Comparison of ENCODE assay signal across 21 cellular contexts in the genomic region with DNA sequence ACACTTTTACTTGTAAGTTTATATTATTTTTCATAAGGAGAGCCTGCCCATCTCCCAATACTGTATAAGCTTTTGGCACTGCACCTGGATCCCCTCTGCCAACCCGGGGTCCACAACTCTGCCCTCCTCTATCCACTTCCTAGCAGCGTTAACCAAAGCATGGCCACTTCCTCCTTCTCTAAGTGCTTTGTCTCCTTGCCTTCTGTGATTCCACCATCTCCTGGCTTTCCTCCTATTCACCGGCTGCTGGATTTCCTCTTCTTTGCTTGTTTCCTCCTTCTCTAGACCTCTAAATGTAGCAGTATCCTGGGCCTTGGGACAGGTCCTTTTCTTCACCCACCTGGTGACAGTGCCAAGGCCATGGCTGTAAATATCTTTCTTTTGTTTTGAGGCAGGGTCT. TPM values are rescaled to one million over a fixed set of nuclear protein-coding genes. Genes with fewer than 3 reads are reported as not detected.
"Had no signal": no experiment of that assay in that cellular context is flagged by ENCODE, and none has a peak within 500 bp of the region (broad histone marks: within the 10 kb centered on the region; RNA-seq: fewer than 3 reads in every experiment).

No MANE protein-coding gene starts in this region.

- H3K36me3 Mint-ChIP-seq: activated CD4-positive, alpha-beta memory T cell treated with anti-CD3 and anti-CD28 coated beads for 36 hours; activated naive CD8-positive, alpha-beta T cell had no signal

- H3K9me3 Mint-ChIP-seq: activated CD4-positive, alpha-beta memory T cell treated with anti-CD3 and anti-CD28 coated beads for 36 hours; activated CD4-positive, alpha-beta T cell treated with anti-CD3 and anti-CD28 coated beads, Interleukin-2, amount 10 ng/mL, durations not matched to agents 7 days and 5 days; activated T-cell treated with anti-CD3 and anti-CD28 coated beads, Interleukin-2, amount 50 U/mL, for 4 hours had no signal

- DNase-seq: activated CD4-positive, alpha-beta memory T cell treated with anti-CD3 and anti-CD28 coated beads for 36 hours; activated CD4-positive, alpha-beta T cell treated with anti-CD3 and anti-CD28 coated beads, Interleukin-2, amount 10 ng/mL, durations not matched to agents 7 days and 5 days; activated CD4-positive, CD25-positive, alpha-beta regulatory T cell; activated CD8-positive, alpha-beta memory T cell treated with anti-CD3 and anti-CD28 coated beads for 24 hours; activated effector memory CD4-positive, alpha-beta T cell treated with anti-CD3 and anti-CD28 coated beads, Interleukin-2, amount 50 U/mL, for 16 hours; activated naive CD4-positive, alpha-beta T cell treated with Interleukin-2 at 50 U/mL for 16 hours; activated T-cell treated with anti-CD3 and anti-CD28 coated beads, Interleukin-2, amount 50 U/mL, for 4 hours; brain microvascular endothelial cell; NCI-H1105; NCI-H1436; NCI-H1694 treated with DMSO at 0.1 percent for 48 hours; NCI-H2029 treated with DMSO at 0.1 percent for 48 hours; NCI-H510A treated with DMSO at 0.1 percent for 48 hours; NCI-H69; NK-92 treated with Interleukin-12 subunit alpha and Interleukin-12 subunit beta, amount 100 ng/mL, for 24 hours; Peyer's patch; Right ventricle myocardium superior; T-helper 1 cell had no signal

- H3K4me3 Mint-ChIP-seq: activated CD4-positive, alpha-beta memory T cell treated with anti-CD3 and anti-CD28 coated beads for 36 hours; activated CD4-positive, alpha-beta T cell treated with anti-CD3 and anti-CD28 coated beads, Interleukin-2, amount 10 ng/mL, durations not matched to agents 7 days and 5 days; activated naive CD8-positive, alpha-beta T cell; activated T-cell treated with anti-CD3 and anti-CD28 coated beads, Interleukin-2, amount 50 U/mL, for 4 hours had no signal

- H3K27ac Mint-ChIP-seq: activated CD4-positive, alpha-beta memory T cell treated with anti-CD3 and anti-CD28 coated beads for 36 hours; activated CD4-positive, alpha-beta T cell treated with anti-CD3 and anti-CD28 coated beads, Interleukin-2, amount 10 ng/mL, durations not matched to agents 7 days and 5 days; activated naive CD8-positive, alpha-beta T cell had no signal

- ATAC-seq: activated T-cell treated with anti-CD3 and anti-CD28 coated beads, Interleukin-2, amount 50 U/mL, for 4 hours had no signal

RNA-seq across cellular contexts. Expression of a gene that starts 20.0 kb away (rescaled TPM):
- total RNA-seq: activated CD4-positive, alpha-beta memory T cell treated with anti-CD3 and anti-CD28 coated beads for 36 hours; activated CD4-positive, alpha-beta T cell treated with anti-CD3 and anti-CD28 coated beads, Interleukin-2, amount 10 ng/mL, durations not matched to agents 7 days and 5 days; activated T-cell treated with anti-CD3 and anti-CD28 coated beads, Interleukin-2, amount 50 U/mL, for 4 hours; cardiac muscle cell; Peyer's patch; SK-MEL-5 had no signal

RNA-seq across cellular contexts. Expression of a gene that starts 48.1 kb away (rescaled TPM):
- total RNA-seq: activated CD4-positive, alpha-beta memory T cell treated with anti-CD3 and anti-CD28 coated beads for 36 hours; activated CD4-positive, alpha-beta T cell treated with anti-CD3 and anti-CD28 coated beads, Interleukin-2, amount 10 ng/mL, durations not matched to agents 7 days and 5 days; activated T-cell treated with anti-CD3 and anti-CD28 coated beads, Interleukin-2, amount 50 U/mL, for 4 hours; cardiac muscle cell; Right ventricle myocardium superior; SK-MEL-5 had no signal
